In the genomic region with DNA sequence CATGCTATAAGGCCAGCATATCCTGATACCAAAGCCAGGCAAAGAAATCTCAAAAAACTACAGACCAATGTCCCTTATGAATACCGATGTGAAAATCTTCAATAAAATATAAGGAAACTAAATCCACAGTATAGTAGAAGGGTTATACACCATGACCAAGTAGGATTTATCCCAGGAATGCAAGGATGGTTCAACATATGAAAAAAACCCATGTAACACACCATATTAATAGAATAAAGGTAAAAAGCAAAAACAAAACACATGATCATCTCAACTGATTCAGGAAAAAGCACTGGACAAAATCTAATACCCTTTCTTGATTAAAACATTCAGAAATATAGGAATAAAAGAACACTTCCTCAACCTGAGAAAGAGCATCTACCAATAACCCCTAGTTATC, we compare ENCODE assay signal across 25 cellular contexts. TPM values are rescaled to one million over a fixed set of nuclear protein-coding genes. Genes with fewer than 3 reads are reported as not detected.
A peak's percentile ranks its signal among the peaks of the same experiment; 100 is the strongest.
DNase-seq lines count a peak whose midpoint lies in the region; ATAC-seq, FAIRE-seq and TF ChIP-seq lines count a peak whose summit lies in the region.
"Had no signal": no experiment of that assay in that cellular context is flagged by ENCODE, and none has a peak within 500 bp of the region (broad histone marks: within the 10 kb centered on the region; RNA-seq: fewer than 3 reads in every experiment).

No MANE protein-coding gene starts in this region.

- H3K27me3 ChIP-seq in GM12878 (replicated peaks in 1 of 2; ENCODE audit: control insufficient read depth in 2 of 2, insufficient read depth in 2 of 2, low read length in 1 of 2), result no peaks in the 10 kb centered on the region
- no peaks in the 10 kb centered on the region for H3K27me3 ChIP-seq in tibial nerve
- H3K27me3 ChIP-seq: BLaER1 treated with 17β-estradiol and CSF1 and Interleukin-3, amounts not matched to agents 10 nM and 100 nM had no signal

- no peak for TF ChIP-seq RAD21 in GM12878 (IDR thresholded peaks at IDR 0.05; ENCODE audit: insufficient read depth, low read depth, low read length)

- H3K27me3 Mint-ChIP-seq in activated CD4-positive, alpha-beta memory T cell treated with anti-CD3 and anti-CD28 coated beads for 36 hours, result no peaks in the 10 kb centered on the region
- H3K27me3 Mint-ChIP-seq: B cell; CD4-positive, alpha-beta T cell had no signal

- H3K36me3 ChIP-seq in GM12878 (ENCODE audit: control insufficient read depth in 2 of 2, insufficient read depth in 2 of 2, low read length in 1 of 2) (no peaks in the 10 kb centered on the region), tibial nerve (peaks cover 0 to 22% (median 0%) of the 10 kb centered on the region in 3 donors)

- no peak overlapping the region for H3K27ac Mint-ChIP-seq in activated CD4-positive, alpha-beta memory T cell treated with anti-CD3 and anti-CD28 coated beads for 36 hours
- H3K27ac Mint-ChIP-seq: B cell; CD4-positive, alpha-beta T cell; CD8-positive, alpha-beta T cell had no signal

- intact Hi-C loops in GM12878 (cut with micrococcal nuclease; ENCODE audit: unreplicated experiment), result no loop called here
- intact Hi-C loops in activated CD4-positive, alpha-beta memory T cell treated with anti-CD3 and anti-CD28 coated beads for 36 hours (cut with micrococcal nuclease), result no loop called here

- in situ Hi-C loops in KBM-7 (cut with MboI; ENCODE audit: low pct_unique_long_range_greater_than_20kb, low sequenced_read_pairs) (no loop called here), GM12878 (cut with MboI) (no loop called here)

- H3K27ac ChIP-seq in GM12878 (ENCODE audit: control insufficient read depth, insufficient read depth), result no peak overlapping the region
- H3K27ac ChIP-seq in tibial nerve, result no peak overlapping the region
- H3K27ac ChIP-seq: 22Rv1; A549; BLaER1 treated with 17β-estradiol and CSF1 and Interleukin-3, amounts not matched to agents 10 nM and 100 nM had no signal

- POLR2A ChIA-PET in GM12878 (lab: Charles Lee), result no interaction called here
- POLR2A ChIA-PET in activated CD4-positive, alpha-beta memory T cell treated with anti-CD3 and anti-CD28 coated beads for 36 hours (lab: Charles Lee), result no interaction called here

- CTCF ChIA-PET in GM12878 (lab: Yijun Ruan, JAX), result no interaction called here
- CTCF ChIA-PET in activated CD4-positive, alpha-beta memory T cell treated with anti-CD3 and anti-CD28 coated beads for 36 hours (lab: Charles Lee), result interaction anchor here (0.8 kb wide), 1 partner anchor 12 kb away, joined by 3 read pairs; no protein-coding TSS in a partner anchor

- peaks cover 24% of the 10 kb centered on the region for H3K4me1 Mint-ChIP-seq in activated CD4-positive, alpha-beta memory T cell treated with anti-CD3 and anti-CD28 coated beads for 36 hours (ENCODE audit: low read depth)

- TF ChIP-seq POLR2A in GM12878 (IDR thresholded peaks at IDR 0.05; ENCODE audit: low read depth, low read length), result no peak
- no peak for TF ChIP-seq POLR2A in erythroblast (IDR thresholded peaks at IDR 0.05; ENCODE audit: low read length)
- TF ChIP-seq POLR2A in tibial nerve (IDR thresholded peaks at IDR 0.05), result no peak

- no peak overlapping the region for H3K4me2 ChIP-seq in GM12878 (ENCODE audit: control insufficient read depth, insufficient read depth)
- H3K4me2 ChIP-seq: A549; BLaER1 treated with 17β-estradiol and CSF1 and Interleukin-3, amounts not matched to agents 10 nM and 100 nM had no signal

- TF ChIP-seq EP300 in GM12878 (IDR thresholded peaks at IDR 0.05; ENCODE audit: borderline replicate concordance in 1 of 2, control insufficient read depth in 1 of 2, low read depth in 2 of 2, low read length in 2 of 2), result no peak
- TF ChIP-seq EP300 in tibial nerve (IDR thresholded peaks at IDR 0.05), result no peak

- peaks cover 36% of the 10 kb centered on the region for H3K36me3 Mint-ChIP-seq in activated CD4-positive, alpha-beta memory T cell treated with anti-CD3 and anti-CD28 coated beads for 36 hours

- no peak for FAIRE-seq in GM12878 (lab: Jason Lieb, UNC)
- FAIRE-seq: A549, GM12891, GM19239 had no signal

- H3K9ac ChIP-seq in GM12878 (ENCODE audit: control insufficient read depth, insufficient read depth, low read length), result no peak overlapping the region
- H3K9ac ChIP-seq: BLaER1 treated with 17β-estradiol and CSF1 and Interleukin-3, amounts not matched to agents 10 nM and 100 nM had no signal

- BruUV-seq in GM12878 (replicated peaks; lab: Mats Ljungman, UMichigan), result no TSS peak

- H3K4me1 ChIP-seq in GM12878 (ENCODE audit: control insufficient read depth, insufficient read depth, low read length), result no peaks in the 10 kb centered on the region
- peaks cover 0 to 19% (median 2%) of the 10 kb centered on the region in 4 donors for H3K4me1 ChIP-seq in tibial nerve
- H3K4me1 ChIP-seq: Caco-2 had no signal

- WGBS in GM12878 (ENCODE audit: insufficient coverage, insufficient replicate concordance, low lambda C conversion rate, missing lambda C conversion rate), result 100% methylated on average over 1 of the region's 1 CpG
- WGBS in tibial nerve, 2 donors, result 92 to 100% methylated on average over 1 of the region's 1 CpG

- H3K9me3 ChIP-seq in GM12878 (replicated peaks; ENCODE audit: control insufficient read depth, insufficient read depth, low read length) (peaks cover 12% of the 10 kb centered on the region), tibial nerve (peaks cover 0 to 54% (median 14%) of the 10 kb centered on the region in 4 donors)

- TF ChIP-seq CTCF in GM12878 (IDR thresholded peaks at IDR 0.05 in 2 of 3, conservative IDR thresholded peaks at IDR 0.05 in 1 of 3; ENCODE audit: control insufficient read depth in 2 of 3, extremely low read depth in 1 of 3, insufficient read depth in 1 of 3, low read depth in 3 of 3, low read length in 3 of 3) (no peak), tibial nerve (IDR thresholded peaks at IDR 0.05) (no peak)

- peaks cover 50% of the 10 kb centered on the region for H3K9me3 Mint-ChIP-seq in activated CD4-positive, alpha-beta memory T cell treated with anti-CD3 and anti-CD28 coated beads for 36 hours

- peaks cover 17% of the 10 kb centered on the region for H3K79me2 ChIP-seq in GM12878 (ENCODE audit: control insufficient read depth, insufficient read depth, low read length)

- H3K4me3 ChIP-seq in GM12878 (no peak overlapping the region), tibial nerve (no peak overlapping the region)
- H3K4me3 ChIP-seq: A549; BLaER1 treated with 17β-estradiol and CSF1 and Interleukin-3, amounts not matched to agents 10 nM and 100 nM had no signal

- SMC1A ChIA-PET in GM12878 (lab: Charles Lee; ENCODE audit: uncharacterized antibody, unreplicated experiment), result no interaction called here

- H3K4me3 Mint-ChIP-seq in activated CD4-positive, alpha-beta memory T cell treated with anti-CD3 and anti-CD28 coated beads for 36 hours, result no peak overlapping the region
- H3K4me3 Mint-ChIP-seq: B cell; CD4-positive, alpha-beta T cell; CD8-positive, alpha-beta T cell had no signal

- DNase-seq in DMS53 (lab: John Stamatoyannopoulos, UW) (peak; percentile 9), DMS53 treated with DMSO at 0.1 percent for 48 hours (lab: John Stamatoyannopoulos, UW; ENCODE audit: unreplicated experiment) (no peak), KBM-7 (peak; percentile 19), GM12878 (ENCODE audit: low read depth, low spot score) (no peak), erythroblast (lab: John Stamatoyannopoulos, UW) (peak; percentile 5), tibial nerve (ENCODE audit: low spot score in 2 of 2) (no peak), HuH-7.5 (ENCODE audit: low spot score) (no peak)
- no peak for DNase-seq in activated CD4-positive, alpha-beta memory T cell treated with anti-CD3 and anti-CD28 coated beads for 36 hours
- DNase-seq: AML-193; Caco-2; Calu3; CD4-positive, alpha-beta T cell; CD8-positive, alpha-beta T cell; DMS 273 treated with DMSO at 0.1 percent for 48 hours; DMS153; DMS79; DND-41; EL; GDM1 had no signal

- RAD21 ChIA-PET in GM12878 (lab: Charles Lee; ENCODE audit: unreplicated experiment), result no interaction called here

- no peak for ATAC-seq in GM12878
- ATAC-seq: A549; CD8-positive, alpha-beta T cell had no signal

- no peak overlapping the region for H2AFZ ChIP-seq in GM12878 (ENCODE audit: control insufficient read depth, low read depth, low read length)

- H4K20me1 ChIP-seq in GM12878 (ENCODE audit: control insufficient read depth, insufficient read depth), result no peaks in the 10 kb centered on the region

TF ChIP-seq in GM12878, 131 proteins besides CTCF, POLR2A, EP300 and RAD21 (continues in another document):
- no peak for TF ChIP-seq KDM1A (IDR thresholded peaks at IDR 0.05; ENCODE audit: borderline replicate concordance)

RNA-seq across cellular contexts. Expression of a gene that starts 6.1 kb away (rescaled TPM):
- 39.5 and 42.4 TPM in 2 replicates for total RNA-seq in GM12878 (2013; cell fraction: nucleolus; rRNA removed)
- 3.8 and 7.3 TPM in 2 replicates for total RNA-seq in GM12878 (2014; rRNA removed)
- total RNA-seq in GM12878 (2014; rRNA removed; fragmentation: Illumina TruSeq; extraction: Trizol), result 7.2 and 7.5 TPM in 2 replicates
- 8.4 and 9.0 TPM in 2 replicates for total RNA-seq in GM12878 (2021)
- polyA plus RNA-seq in GM12878 (2011; ENCODE audit: low read depth), result 3.1 TPM
- 6.3 and 8.1 TPM in 2 replicates for polyA plus RNA-seq in GM12878 (2011; rRNA removed)
- polyA plus RNA-seq in GM12878 (2011; cell fraction: cytosol; rRNA removed), result 2.7 and 3.3 TPM in 2 replicates
- 6.8 and 7.3 TPM in 2 replicates for polyA plus RNA-seq in GM12878 (2011; cell fraction: nucleus; rRNA removed)
- 5.6 TPM in 2 replicates for polyA plus RNA-seq in GM12878 (2012)
- 4.8 and 6.8 TPM in 2 replicates for polyA plus RNA-seq in GM12878 (2014; fragmentation: Illumina TruSeq; extraction: Trizol)
- polyA plus RNA-seq in GM12878 (2014; fragmentation: Nextera tagmentation; extraction: Ambion mirVana), result 1 to 10 TPM in 1 of 2 experiments, under 1 TPM in 1; 0.88 to 2.1 TPM
- 2.4 and 4.1 TPM in 2 replicates for polyA plus RNA-seq in GM12878 (2014; rRNA removed)
- polyA plus RNA-seq in GM12878 (2016; fragmentation: Nextera tagmentation; extraction: Ambion mirVana), result 1 to 10 TPM; 1.4 to 2.3 TPM
- polyA minus RNA-seq in GM12878 (2011; rRNA and poly(A)+ RNA removed), result 16.1 and 23.0 TPM in 2 replicates
- 4.5 and 8.5 TPM in 2 replicates for polyA minus RNA-seq in GM12878 (2011; cell fraction: cytosol; rRNA and poly(A)+ RNA removed)
- 43.4 and 79.5 TPM in 2 replicates for polyA minus RNA-seq in GM12878 (2011; cell fraction: nucleus; rRNA and poly(A)+ RNA removed)
- 10 to 100 TPM; 16.5 to 19.0 (median 17.6) TPM for total RNA-seq in tibial nerve
- total RNA-seq in activated CD4-positive, alpha-beta memory T cell treated with anti-CD3 and anti-CD28 coated beads for 36 hours, result 1 to 10 TPM; 5.5 to 6.7 TPM

Comparison
In these comparisons a context has a peak if more than half of its experiments do, and no peak if none do; other contexts are left out.
1. DNase-seq: peak in DMS53 (single experiment), KBM-7 (single experiment) and erythroblast (2 of 2); none in DMS53 treated with DMSO at 0.1 percent for 48 hours (single experiment), GM12878 (single experiment), tibial nerve (0 of 2), HuH-7.5 (single experiment) and activated CD4-positive, alpha-beta memory T cell treated with anti-CD3 and anti-CD28 coated beads for 36 hours (single experiment).